Comparison of ENCODE assay signal across 8 cellular contexts in the genomic region with DNA sequence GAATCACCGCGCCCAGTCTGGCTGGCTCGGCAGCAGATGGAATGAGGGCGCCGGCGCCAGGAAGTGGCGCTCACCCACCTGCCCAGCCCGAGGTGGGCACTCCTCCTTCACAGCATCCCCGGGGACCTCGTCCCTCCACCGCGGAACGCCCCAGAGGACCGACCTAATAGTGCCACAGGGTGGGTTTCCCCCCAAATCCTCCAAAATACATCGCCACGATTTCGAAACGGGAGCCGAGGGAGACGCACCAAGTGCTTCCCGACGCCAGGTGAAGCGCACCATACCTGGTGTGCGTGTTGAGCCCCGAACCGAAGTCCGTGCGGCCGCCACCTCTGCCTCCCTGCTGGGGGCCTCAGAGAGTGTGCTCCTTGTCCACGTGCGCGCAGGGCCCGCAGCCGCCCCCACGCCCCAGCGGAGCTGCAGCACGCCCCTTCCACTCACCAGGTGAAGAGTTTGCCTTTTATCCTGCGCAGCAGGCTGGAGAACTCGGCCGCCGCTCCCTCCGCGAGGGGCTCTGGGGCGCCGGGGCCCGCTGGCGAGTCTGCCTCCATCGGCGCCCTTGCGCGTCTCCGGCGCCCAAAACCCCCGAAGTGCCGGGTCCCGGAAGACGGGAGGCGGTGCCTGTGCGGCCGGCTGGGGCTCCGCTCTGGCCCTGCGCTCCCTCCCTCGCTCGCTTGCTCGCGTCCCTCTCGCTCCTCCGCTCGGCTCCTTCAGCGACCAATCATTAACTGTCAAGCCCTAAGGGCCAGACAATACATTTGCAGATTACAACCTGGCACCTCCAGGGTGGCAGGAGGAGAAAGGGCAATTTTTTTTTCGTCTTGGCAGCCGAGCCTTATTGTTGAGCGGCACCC. TPM values are rescaled to one million over a fixed set of nuclear protein-coding genes. Genes with fewer than 3 reads are reported as not detected.
DNase-seq lines count a peak whose midpoint lies in the region; ATAC-seq and TF ChIP-seq lines count a peak whose summit lies in the region.

A gene with protein sequence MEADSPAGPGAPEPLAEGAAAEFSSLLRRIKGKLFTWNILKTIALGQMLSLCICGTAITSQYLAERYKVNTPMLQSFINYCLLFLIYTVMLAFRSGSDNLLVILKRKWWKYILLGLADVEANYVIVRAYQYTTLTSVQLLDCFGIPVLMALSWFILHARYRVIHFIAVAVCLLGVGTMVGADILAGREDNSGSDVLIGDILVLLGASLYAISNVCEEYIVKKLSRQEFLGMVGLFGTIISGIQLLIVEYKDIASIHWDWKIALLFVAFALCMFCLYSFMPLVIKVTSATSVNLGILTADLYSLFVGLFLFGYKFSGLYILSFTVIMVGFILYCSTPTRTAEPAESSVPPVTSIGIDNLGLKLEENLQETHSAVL (minus strand): TSS at position 571 of the 854 bp plus-strand sequence. CDS start 20 bp downstream, at position 551.

- no peaks in the 10 kb centered on the region for H3K9me3 ChIP-seq in OCI-LY1 (ENCODE audit: low read length)

- H3K4me1 ChIP-seq in OCI-LY1 (ENCODE audit: insufficient read depth, low read length, severe bottlenecking), result peaks cover 23% of the 10 kb centered on the region

- ATAC-seq in GM21367 (IDR thresholded peaks at IDR 0.05; ENCODE audit: unreplicated experiment) (peak; percentile 95), natural killer cell (peak; percentile 88 to 92 (median 89))

- peak within 1 kb of the TSS; percentile 6 for H3K27ac ChIP-seq in OCI-LY1 (ENCODE audit: low read depth, low read length, poor library complexity, severe bottlenecking)

- no peaks in the 10 kb centered on the region; the same call in 1 of the 2 replicates for H3F3A ChIP-seq in OCI-LY1 (ENCODE audit: insufficient read depth, low read length)

- H3K27me3 Mint-ChIP-seq in natural killer cell (ENCODE audit: low read depth in 2 of 2), result no peaks in the 10 kb centered on the region

- H3K4me3 Mint-ChIP-seq in natural killer cell, result peak within 1 kb of the TSS; percentile 95

- peak within 1 kb of the TSS; percentile 68 for H3K4me3 ChIP-seq in OCI-LY1 (ENCODE audit: low read depth, low read length, poor library complexity, severe bottlenecking)

- intact Hi-C loops in natural killer cell (cut with micrococcal nuclease), result no loop called here

- H2AFZ ChIP-seq in OCI-LY1 (ENCODE audit: low read length), result peak within 1 kb of the TSS; percentile 81; the same call in 1 of the 2 replicates

- peak within 1 kb of the TSS; percentile 70 for H3K9ac ChIP-seq in OCI-LY1 (ENCODE audit: low read length)

- H3K36me3 Mint-ChIP-seq in natural killer cell, result no peaks in the 10 kb centered on the region

- no peaks in the 10 kb centered on the region for H3K9me2 ChIP-seq in OCI-LY1 (ENCODE audit: low read depth, low read length)

- no peaks in the 10 kb centered on the region for H3K27me3 ChIP-seq in OCI-LY1 (ENCODE audit: insufficient read depth, low read length)

- H3K79me2 ChIP-seq in OCI-LY1 (ENCODE audit: insufficient read depth, low read length), result peaks cover 31% of the 10 kb centered on the region

- peaks cover 24% of the 10 kb centered on the region in 2 donors for H3K4me1 Mint-ChIP-seq in natural killer cell

- H3K27ac Mint-ChIP-seq in natural killer cell, result peak within 1 kb of the TSS; percentile 43 to 90

- H3K9me3 Mint-ChIP-seq in natural killer cell, result no peaks in the 10 kb centered on the region

- TF ChIP-seq CTCF in OCI-LY1 (IDR thresholded peaks at IDR 0.05; ENCODE audit: low read length) (peak; percentile 41; the same call in 1 of the 2 replicates), natural killer cell (IDR thresholded peaks at IDR 0.05) (no peak)

- H4K20me1 ChIP-seq in OCI-LY1 (ENCODE audit: insufficient read depth, low read length), result no peaks in the 10 kb centered on the region

- peak within 1 kb of the TSS; percentile 82 for H3K4me2 ChIP-seq in OCI-LY1 (ENCODE audit: low read length)

- H3K36me3 ChIP-seq in OCI-LY1 (ENCODE audit: insufficient read depth, low read length), result peaks cover 6% of the 10 kb centered on the region; the same call in 1 of the 2 replicates

- DNase-seq in DMS 273 (lab: John Stamatoyannopoulos, UW; ENCODE audit: unreplicated experiment) (peak; percentile 90), HT1080 (ENCODE audit: low read depth) (peak; percentile 83), activated T-cell treated with anti-CD3 and anti-CD28 coated beads for 24 hours (ENCODE audit: low read depth) (peak; percentile 67), fibroblast of gingiva (ENCODE audit: low read depth) (peak; percentile 46), natural killer cell (peak; percentile 60)
- peak; percentile 66 for DNase-seq in stimulated activated naive CD4-positive, alpha-beta T cell treated with Interleukin-2 at 50 U/mL for 16 hours (lab: John Stamatoyannopoulos, UW)

RNA-seq across cellular contexts. Expression of the gene that starts here (rescaled TPM):
- total RNA-seq in HT1080 (2014; rRNA removed; shearing (Covaris generic)), result 69.8 and 74.5 TPM in 2 replicates
- 39.4 and 40.8 TPM in 2 replicates for polyA plus RNA-seq in HT1080 (2015; cell fraction: cytosol; rRNA removed)
- 25.5 and 25.8 TPM in 2 replicates for polyA plus RNA-seq in HT1080 (2015; cell fraction: nucleus; rRNA removed)
- total RNA-seq in natural killer cell, result 1 to 10 TPM; 1.2 to 3.7 (median 2.7) TPM

Comparison
In these comparisons a context has a peak if more than half of its experiments do, and no peak if none do; other contexts are left out.
1. Peak in every context shown above with its lines: DNase-seq, ATAC-seq, H3K4me3 ChIP-seq and H3K27ac ChIP-seq.
2. RNA of the gene that starts here (total RNA-seq): 69.8 to 74.5 TPM in HT1080; 1.2 to 3.7 TPM in natural killer cell; every median in the first group is over 10 times any median in the second.